ENCODE assay signal across 18 cellular contexts in the genomic region with DNA sequence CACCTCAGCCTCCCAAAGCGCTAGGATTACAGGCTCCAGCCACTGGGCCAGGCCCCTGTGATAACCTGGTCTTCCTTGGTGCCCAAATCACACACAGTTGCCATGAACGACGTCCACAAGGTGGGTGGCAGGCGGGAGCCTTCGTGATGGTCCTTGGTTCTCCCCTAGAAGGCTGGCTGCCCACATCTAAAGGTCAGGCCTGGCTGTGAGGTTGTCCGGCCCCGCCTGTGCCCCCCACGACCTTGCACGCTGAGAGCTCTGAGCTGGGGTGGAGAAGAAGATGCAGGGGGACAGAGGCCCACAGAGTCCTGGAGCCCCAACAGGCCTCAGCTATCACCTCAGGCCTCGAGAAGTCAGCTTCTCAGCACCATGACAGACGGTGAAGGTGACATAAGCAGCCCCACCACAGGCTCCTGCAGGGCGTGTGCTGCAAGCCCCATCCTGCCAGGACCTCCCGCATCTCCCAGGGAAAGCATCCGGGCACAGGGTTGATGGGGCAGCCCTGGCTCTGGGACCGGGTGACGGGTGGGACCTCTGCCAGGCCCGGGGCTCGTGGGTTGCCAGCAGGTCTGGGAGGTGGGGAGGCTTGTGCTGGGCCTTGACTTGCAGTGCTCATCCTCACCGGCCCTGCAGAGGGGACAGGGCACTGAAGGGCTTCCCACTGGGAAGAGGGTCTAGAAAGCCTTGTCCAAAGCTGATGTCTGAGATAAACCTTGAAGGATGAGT.
"Had no signal": no experiment of that assay in that cellular context is flagged by ENCODE, and none has a peak within 500 bp of the region (broad histone marks: within the 10 kb centered on the region; RNA-seq: fewer than 3 reads in every experiment).

No MANE protein-coding gene starts in this region.

- H3K27ac ChIP-seq: stomach, upper lobe of right lung had no signal

- H3K27me3 ChIP-seq: stomach, upper lobe of right lung had no signal

- DNase-seq: activated CD4-positive, alpha-beta T cell treated with anti-CD3 and anti-CD28 coated beads, Interleukin-2, amount 50 U/mL, for 4 hours; activated effector memory CD4-positive, alpha-beta T cell treated with Interleukin-2 at 50 U/mL for 16 hours; activated naive CD4-positive, alpha-beta T cell treated with anti-CD3 and anti-CD28 coated beads for 36 hours; activated T-cell treated with anti-CD3 and anti-CD28 coated beads, Interleukin-2, amount 50 U/mL, for 72 hours; effector CD4-positive, alpha-beta T cell; foreskin melanocyte; glutamatergic neuron; left cardiac atrium; naive B cell; stimulated activated CD4-positive, alpha-beta T cell treated with anti-CD3 and anti-CD28 coated beads, Interleukin-15, amount 100 ng/mL, for 24 hours; stomach; T-helper 9 cell; upper lobe of right lung had no signal

- H3K9me3 Mint-ChIP-seq: activated T-cell treated with anti-CD3 and anti-CD28 coated beads, Interleukin-2, amount 50 U/mL, for 72 hours; dendritic cell treated with granulocyte-macrophage colony-stimulating factor and Interleukin-4, amounts not matched to agents 40 ng/mL and 50 ng/mL, for 4 days; stimulated activated memory B cell treated with anti-CD40 and anti-IgM and Interleukin-4, amounts not matched to agents 10 μg/mL and 1 μg/mL and 100 μg/mL, for 72 hours; WTC11 had no signal

- H3K4me1 Mint-ChIP-seq: naive B cell; stimulated activated memory B cell treated with anti-CD40 and anti-IgM and Interleukin-4, amounts not matched to agents 10 μg/mL and 1 μg/mL and 100 μg/mL, for 72 hours had no signal

- H3K4me1 ChIP-seq: stomach, upper lobe of right lung had no signal

- ATAC-seq: activated T-cell treated with anti-CD3 and anti-CD28 coated beads, Interleukin-2, amount 50 U/mL, for 72 hours; left cardiac atrium; stimulated activated memory B cell treated with anti-CD40 and anti-IgM and Interleukin-4, amounts not matched to agents 10 μg/mL and 1 μg/mL and 100 μg/mL, for 72 hours; upper lobe of right lung; WTC11 had no signal

- H3K4me3 Mint-ChIP-seq: activated naive CD4-positive, alpha-beta T cell treated with anti-CD3 and anti-CD28 coated beads for 36 hours; activated T-cell treated with anti-CD3 and anti-CD28 coated beads, Interleukin-2, amount 50 U/mL, for 72 hours; dendritic cell treated with granulocyte-macrophage colony-stimulating factor and Interleukin-4, amounts not matched to agents 40 ng/mL and 50 ng/mL, for 4 days; naive B cell; stimulated activated memory B cell treated with anti-CD40 and anti-IgM and Interleukin-4, amounts not matched to agents 10 μg/mL and 1 μg/mL and 100 μg/mL, for 72 hours; WTC11 had no signal

- H3K4me3 ChIP-seq: lung, smooth muscle cell, stomach, upper lobe of right lung had no signal

- H3K36me3 Mint-ChIP-seq: naive B cell; stimulated activated memory B cell treated with anti-CD40 and anti-IgM and Interleukin-4, amounts not matched to agents 10 μg/mL and 1 μg/mL and 100 μg/mL, for 72 hours; WTC11 had no signal

- H3K27me3 Mint-ChIP-seq: stimulated activated memory B cell treated with anti-CD40 and anti-IgM and Interleukin-4, amounts not matched to agents 10 μg/mL and 1 μg/mL and 100 μg/mL, for 72 hours had no signal

- H3K9me3 ChIP-seq: stomach, upper lobe of right lung had no signal

- H3K27ac Mint-ChIP-seq: activated naive CD4-positive, alpha-beta T cell treated with anti-CD3 and anti-CD28 coated beads for 36 hours; activated T-cell treated with anti-CD3 and anti-CD28 coated beads, Interleukin-2, amount 50 U/mL, for 72 hours; dendritic cell treated with granulocyte-macrophage colony-stimulating factor and Interleukin-4, amounts not matched to agents 40 ng/mL and 50 ng/mL, for 4 days; naive B cell; stimulated activated memory B cell treated with anti-CD40 and anti-IgM and Interleukin-4, amounts not matched to agents 10 μg/mL and 1 μg/mL and 100 μg/mL, for 72 hours had no signal

- H3K36me3 ChIP-seq: stomach, upper lobe of right lung had no signal
